In the genomic region with DNA sequence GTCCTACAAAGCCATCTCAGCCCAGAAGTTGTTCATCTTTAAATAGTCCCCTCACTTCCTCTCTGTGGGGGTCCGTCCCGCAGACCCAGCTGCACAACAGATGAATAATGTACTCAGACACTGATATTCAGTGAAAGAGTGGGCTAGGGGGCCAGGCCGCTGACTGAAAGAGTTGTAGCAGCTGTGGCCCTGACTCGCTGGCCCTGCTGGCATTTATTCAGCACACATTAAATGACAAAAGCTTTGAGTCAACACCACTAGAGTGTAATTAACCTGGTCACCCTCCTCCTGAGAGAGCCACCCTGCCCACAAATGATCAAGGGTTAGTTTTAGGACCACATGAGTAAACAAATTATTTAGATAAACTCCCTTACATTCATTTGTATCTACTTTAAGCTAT, we compare ENCODE assay signal across 22 cellular contexts.
"Had no signal": no experiment of that assay in that cellular context is flagged by ENCODE, and none has a peak within 500 bp of the region (broad histone marks: within the 10 kb centered on the region; RNA-seq: fewer than 3 reads in every experiment).

No MANE protein-coding gene starts in this region.

- ATAC-seq: activated CD4-positive, alpha-beta T cell treated with anti-CD3 and anti-CD28 coated beads for 36 hours; activated T-cell treated with anti-CD3 and anti-CD28 coated beads, Interleukin-2, amount 50 U/mL, for 4 hours; gastrocnemius medialis; left ventricle myocardium superior; natural killer cell; psoas muscle; right cardiac atrium had no signal

- DNase-seq: activated CD4-positive, alpha-beta T cell treated with anti-CD3 and anti-CD28 coated beads, Interleukin-2, amount 50 U/mL, for 4 hours; activated CD8-positive, alpha-beta memory T cell treated with anti-CD3 and anti-CD28 coated beads, Interleukin-2, amount 50 U/mL, for 48 hours; activated naive CD4-positive, alpha-beta T cell treated with Interleukin-2 at 50 U/mL for 16 hours; activated naive CD8-positive, alpha-beta T cell treated with anti-CD3 and anti-CD28 coated beads for 36 hours; activated T-cell treated with anti-CD3 and anti-CD28 coated beads, Interleukin-2, amount 50 U/mL, for 4 hours; amniotic stem cell; colonic mucosa; dorsolateral prefrontal cortex; esophagus squamous epithelium; gastrocnemius medialis; hippocampal formation; left ventricle myocardium superior; mammary epithelial cell; midbrain; natural killer cell; psoas muscle; right cardiac atrium; stimulated activated CD4-positive, alpha-beta T cell treated with anti-CD3 and anti-CD28 coated beads, Interleukin-4, amount 100 ng/mL, for 24 hours; stimulated activated naive CD4-positive, alpha-beta T cell treated with Interleukin-2 at 50 U/mL for 16 hours; T-helper 9 cell; upper lobe of left lung had no signal
